Comparison of ENCODE assay signal across 19 cellular contexts in the genomic region with DNA sequence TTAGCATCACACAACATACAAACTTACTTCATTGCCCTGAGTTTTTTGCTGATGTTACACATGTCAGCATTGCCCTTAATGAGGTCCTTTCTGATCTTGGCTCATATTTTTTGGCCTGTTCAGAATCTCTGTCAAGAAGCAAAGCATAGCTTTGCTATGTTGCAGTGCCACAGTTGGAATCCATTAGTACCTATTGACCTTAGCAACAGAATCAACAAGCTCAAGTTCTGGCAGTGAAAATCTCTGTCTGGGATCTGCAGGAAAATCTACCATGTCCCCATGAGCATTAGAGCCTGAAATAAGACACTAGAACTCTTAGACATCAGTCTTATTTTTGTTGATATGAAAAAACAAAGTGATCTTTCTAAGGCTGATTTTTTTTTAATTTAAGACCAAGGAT.
"Had no signal": no experiment of that assay in that cellular context is flagged by ENCODE, and none has a peak within 500 bp of the region (broad histone marks: within the 10 kb centered on the region; RNA-seq: fewer than 3 reads in every experiment).

No MANE protein-coding gene starts in this region.

- H3K36me3 ChIP-seq: left lung, transverse colon had no signal

- H3K9me3 ChIP-seq: body of pancreas, left lung, transverse colon had no signal

- H3K4me1 ChIP-seq: body of pancreas, left lung, transverse colon had no signal

- H3K4me3 ChIP-seq: body of pancreas, hepatocyte, left lung, skin epidermis, transverse colon had no signal

- H3K27ac ChIP-seq: body of pancreas, hepatocyte, left lung, skin epidermis, transverse colon had no signal

- H2AFZ ChIP-seq: hepatocyte had no signal

- H3K79me2 ChIP-seq: hepatocyte had no signal

- H3K4me2 ChIP-seq: hepatocyte had no signal

- DNase-seq: activated CD4-positive, alpha-beta T cell treated with anti-CD3 and anti-CD28 coated beads for 48 hours; activated CD8-positive, alpha-beta memory T cell treated with anti-CD3 and anti-CD28 coated beads, Interleukin-2, amount 50 U/mL, for 4 hours; activated CD8-positive, alpha-beta T cell treated with anti-CD3 and anti-CD28 coated beads, Interleukin-2, amount 10 ng/mL, durations not matched to agents 7 days and 5 days; activated gamma-delta T cell; activated T-cell treated with anti-CD3 and anti-CD28 coated beads, Interleukin-2, amount 50 U/mL, for 48 hours; amniotic stem cell; body of pancreas; cortex of kidney; effector memory CD4-positive, alpha-beta T cell; islet precursor cell; left lung; nucleus accumbens; posterior cingulate gyrus; stimulated activated CD4-positive, alpha-beta T cell treated with anti-CD3 and anti-CD28 coated beads, Interleukin-4, amount 100 ng/mL, for 24 hours; stimulated activated naive CD4-positive, alpha-beta T cell; T-helper 17 cell; transverse colon had no signal

- H3K27me3 ChIP-seq: body of pancreas, hepatocyte, transverse colon had no signal
